ENCODE assay signal across 1 cellular context in genomic region chr20:47389867-47390347, GRCh38.
TF ChIP-seq lines count a peak whose summit lies in the region.

No MANE protein-coding gene starts in this region.

TF ChIP-seq in A549, 52 proteins besides CTCF, POLR2A, EP300 and RAD21 (continued from another document):
- TF ChIP-seq FOSL2 (IDR thresholded peaks at IDR 0.05) (no peak), FOSL2 (CRISPR knock-in tag; IDR thresholded peaks at IDR 0.05) (peak; percentile 79), PBX3 (IDR thresholded peaks at IDR 0.05) (no peak), ZNF302 (CRISPR knock-in tag; IDR thresholded peaks at IDR 0.05) (0 out of 2 replicates have a peak, but pooled peaks have one; percentile 48), SREBF2 (IDR thresholded peaks at IDR 0.05) (no peak), CBX8 (IDR thresholded peaks at IDR 0.05) (no peak), ZFP36 (IDR thresholded peaks at IDR 0.05; ENCODE audit: borderline replicate concordance, partially characterized antibody) (no peak), NPAS2 (CRISPR knock-in tag; IDR thresholded peaks at IDR 0.05; ENCODE audit: borderline replicate concordance) (no peak; the same call in 1 of the 2 replicates), BCL3 (IDR thresholded peaks at IDR 0.05) (no peak), RCOR1 (IDR thresholded peaks at IDR 0.05; ENCODE audit: low read depth, low read length) (no peak), HOXB5 (CRISPR knock-in tag; IDR thresholded peaks at IDR 0.05) (peak; percentile 73), KDM1A (IDR thresholded peaks at IDR 0.05; ENCODE audit: low read depth) (no peak), BHLHE40 (IDR thresholded peaks at IDR 0.05; ENCODE audit: low read depth, low read length) (no peak), HEYL (CRISPR knock-in tag; IDR thresholded peaks at IDR 0.05) (no peak), CHD2 (IDR thresholded peaks at IDR 0.05; ENCODE audit: low read length, partially characterized antibody) (no peak), MAX (IDR thresholded peaks at IDR 0.05) (peak; percentile 97), E2F6 (IDR thresholded peaks at IDR 0.05; ENCODE audit: borderline replicate concordance, low read depth) (peak; percentile 69), MAFK (IDR thresholded peaks at IDR 0.05; ENCODE audit: partially characterized antibody) (peak; percentile 88)
